Comparison of ENCODE assay signal across 21 cellular contexts in genomic region chr21:42685954-42686500, GRCh38. TPM values are rescaled to one million over a fixed set of nuclear protein-coding genes. Genes with fewer than 3 reads are reported as not detected.
DNase-seq lines count a peak whose midpoint lies in the region; ATAC-seq lines count a peak whose summit lies in the region.
"Had no signal": no experiment of that assay in that cellular context is flagged by ENCODE, and none has a peak within 500 bp of the region (broad histone marks: within the 10 kb centered on the region; RNA-seq: fewer than 3 reads in every experiment).

No MANE protein-coding gene starts in this region.

- peak overlapping the region; percentile 20 for H3K4me3 Mint-ChIP-seq in activated naive CD8-positive, alpha-beta T cell
- H3K4me3 Mint-ChIP-seq in activated naive CD8-positive, alpha-beta T cell treated with anti-CD3 and anti-CD28 coated beads, Interleukin-2, amount 50 U/mL, for 24 hours: no peak overlapping the region
- peak overlapping the region in 1 of 3 donors; percentile 84 for H3K4me3 Mint-ChIP-seq in T-cell
- peak overlapping the region; percentile 86 for H3K4me3 Mint-ChIP-seq in activated T-helper 17 cell treated with anti-CD3 and anti-CD28 coated beads, Interleukin-2, amount 50 U/mL, for 72 hours
- peak overlapping the region; percentile 67 for H3K4me3 Mint-ChIP-seq in stimulated activated effector memory CD8-positive, alpha-beta T cell treated with anti-CD3 and anti-CD28 coated beads, Interleukin-12 subunit alpha, Interleukin-12 subunit beta, amount 100 ng/mL, for 72 hours
- H3K4me3 Mint-ChIP-seq: HFFc6 had no signal

- POLR2A ChIA-PET in T-cell (lab: Charles Lee): no interaction called here

- peaks cover 2% of the 10 kb centered on the region for H3K36me3 Mint-ChIP-seq in activated naive CD8-positive, alpha-beta T cell
- peaks cover 2% of the 10 kb centered on the region for H3K36me3 Mint-ChIP-seq in activated naive CD8-positive, alpha-beta T cell treated with anti-CD3 and anti-CD28 coated beads, Interleukin-2, amount 50 U/mL, for 24 hours (ENCODE audit: low read depth)
- H3K36me3 Mint-ChIP-seq in T-cell: peaks cover 4% of the 10 kb centered on the region
- no peaks in the 10 kb centered on the region for H3K36me3 Mint-ChIP-seq in activated T-helper 17 cell treated with anti-CD3 and anti-CD28 coated beads, Interleukin-2, amount 50 U/mL, for 72 hours (ENCODE audit: low read depth)
- no peaks in the 10 kb centered on the region for H3K36me3 Mint-ChIP-seq in stimulated activated effector memory CD8-positive, alpha-beta T cell treated with anti-CD3 and anti-CD28 coated beads, Interleukin-12 subunit alpha, Interleukin-12 subunit beta, amount 100 ng/mL, for 72 hours

- no peak overlapping the region for H3K27ac Mint-ChIP-seq in activated naive CD8-positive, alpha-beta T cell
- no peak overlapping the region for H3K27ac Mint-ChIP-seq in activated naive CD8-positive, alpha-beta T cell treated with anti-CD3 and anti-CD28 coated beads, Interleukin-2, amount 50 U/mL, for 24 hours
- peak overlapping the region; percentile 27 to 92 for H3K27ac Mint-ChIP-seq in T-cell
- no peak overlapping the region for H3K27ac Mint-ChIP-seq in activated T-helper 17 cell treated with anti-CD3 and anti-CD28 coated beads, Interleukin-2, amount 50 U/mL, for 72 hours
- H3K27ac Mint-ChIP-seq in stimulated activated effector memory CD8-positive, alpha-beta T cell treated with anti-CD3 and anti-CD28 coated beads, Interleukin-12 subunit alpha, Interleukin-12 subunit beta, amount 100 ng/mL, for 72 hours: no peak overlapping the region
- H3K27ac Mint-ChIP-seq: HFFc6 had no signal

- CTCF ChIA-PET in T-cell (lab: Charles Lee): interaction anchor here in 1 of 2 donors (0.6 kb wide), 1 partner anchor 9 kb away, joined by 6 read pairs; no protein-coding TSS in a partner anchor

- ATAC-seq in activated naive CD8-positive, alpha-beta T cell treated with anti-CD3 and anti-CD28 coated beads, Interleukin-2, amount 50 U/mL, for 24 hours: no peak
- ATAC-seq in T-cell (replicated peaks in 1 of 4): no peak
- no peak for ATAC-seq in activated T-helper 17 cell treated with anti-CD3 and anti-CD28 coated beads, Interleukin-2, amount 50 U/mL, for 72 hours (replicated peaks)
- no peak for ATAC-seq in stimulated activated effector memory CD8-positive, alpha-beta T cell treated with anti-CD3 and anti-CD28 coated beads, Interleukin-12 subunit alpha, Interleukin-12 subunit beta, amount 100 ng/mL, for 72 hours
- no peak for ATAC-seq in HG02623 (IDR thresholded peaks at IDR 0.05; ENCODE audit: unreplicated experiment)

- H3K9me3 Mint-ChIP-seq in activated naive CD8-positive, alpha-beta T cell (ENCODE audit: low read depth): no peaks in the 10 kb centered on the region
- no peaks in the 10 kb centered on the region for H3K9me3 Mint-ChIP-seq in activated naive CD8-positive, alpha-beta T cell treated with anti-CD3 and anti-CD28 coated beads, Interleukin-2, amount 50 U/mL, for 24 hours
- no peaks in the 10 kb centered on the region for H3K9me3 Mint-ChIP-seq in T-cell
- H3K9me3 Mint-ChIP-seq in activated T-helper 17 cell treated with anti-CD3 and anti-CD28 coated beads, Interleukin-2, amount 50 U/mL, for 72 hours: no peaks in the 10 kb centered on the region
- no peaks in the 10 kb centered on the region for H3K9me3 Mint-ChIP-seq in stimulated activated effector memory CD8-positive, alpha-beta T cell treated with anti-CD3 and anti-CD28 coated beads, Interleukin-12 subunit alpha, Interleukin-12 subunit beta, amount 100 ng/mL, for 72 hours

- no peak for DNase-seq in activated naive CD8-positive, alpha-beta T cell treated with anti-CD3 and anti-CD28 coated beads, Interleukin-2, amount 50 U/mL, for 24 hours
- DNase-seq in T-cell (no peak), T1000 (lab: John Stamatoyannopoulos, UW) (no peak), iPS-NIHi11 (ENCODE audit: low spot score) (no peak)
- DNase-seq in stimulated activated effector memory CD8-positive, alpha-beta T cell treated with anti-CD3 and anti-CD28 coated beads, Interleukin-12 subunit alpha, Interleukin-12 subunit beta, amount 100 ng/mL, for 72 hours (ENCODE audit: low spot score in 2 of 2): no peak
- DNase-seq: ACHN, C1 segment of cervical spinal cord, GDM1, H7, HFFc6, KG1, NCI-H1694 treated with DMSO at 0.1 percent for 48 hours, NCI-H2107, NCI-H510A treated with DMSO at 0.1 percent for 48 hours, NCI-H82, OCI-M1, SHP77 treated with DMSO at 0.1 percent for 48 hours had no signal

- H3K27me3 Mint-ChIP-seq in activated naive CD8-positive, alpha-beta T cell: no peaks in the 10 kb centered on the region
- H3K27me3 Mint-ChIP-seq in activated naive CD8-positive, alpha-beta T cell treated with anti-CD3 and anti-CD28 coated beads, Interleukin-2, amount 50 U/mL, for 24 hours: no peaks in the 10 kb centered on the region
- H3K27me3 Mint-ChIP-seq in T-cell: no peaks in the 10 kb centered on the region
- no peaks in the 10 kb centered on the region for H3K27me3 Mint-ChIP-seq in activated T-helper 17 cell treated with anti-CD3 and anti-CD28 coated beads, Interleukin-2, amount 50 U/mL, for 72 hours

- peaks cover 45% of the 10 kb centered on the region for H3K4me1 Mint-ChIP-seq in activated naive CD8-positive, alpha-beta T cell (ENCODE audit: low read depth)
- H3K4me1 Mint-ChIP-seq in activated naive CD8-positive, alpha-beta T cell treated with anti-CD3 and anti-CD28 coated beads, Interleukin-2, amount 50 U/mL, for 24 hours: peaks cover 48% of the 10 kb centered on the region
- H3K4me1 Mint-ChIP-seq in T-cell: peaks cover 43 to 50% (median 49%) of the 10 kb centered on the region in 3 donors
- H3K4me1 Mint-ChIP-seq in activated T-helper 17 cell treated with anti-CD3 and anti-CD28 coated beads, Interleukin-2, amount 50 U/mL, for 72 hours: peaks cover 18% of the 10 kb centered on the region
- H3K4me1 Mint-ChIP-seq in stimulated activated effector memory CD8-positive, alpha-beta T cell treated with anti-CD3 and anti-CD28 coated beads, Interleukin-12 subunit alpha, Interleukin-12 subunit beta, amount 100 ng/mL, for 72 hours: peaks cover 38% of the 10 kb centered on the region

RNA-seq across cellular contexts. Expression of gene PDE9A, which starts 32.6 kb away (rescaled TPM):
- total RNA-seq in T-cell: 10 to 100 TPM; 11.5 to 18.3 (median 16.1) TPM
- 1 to 10 TPM in 1 of 2 donors, under 1 TPM in 1; 0.95 to 6.9 TPM for total RNA-seq in activated T-helper 17 cell treated with anti-CD3 and anti-CD28 coated beads, Interleukin-2, amount 50 U/mL, for 72 hours
- total RNA-seq: HFFc6, RPMI7951 had no signal

Comparison
In these comparisons a context has a peak if more than half of its experiments do, and no peak if none do; other contexts are left out.
1. H3K27ac Mint-ChIP-seq: peak in T-cell (2 of 2); none in activated naive CD8-positive, alpha-beta T cell (single experiment), activated naive CD8-positive, alpha-beta T cell treated with anti-CD3 and anti-CD28 coated beads, Interleukin-2, amount 50 U/mL, for 24 hours (single experiment), activated T-helper 17 cell treated with anti-CD3 and anti-CD28 coated beads, Interleukin-2, amount 50 U/mL, for 72 hours (single experiment) and stimulated activated effector memory CD8-positive, alpha-beta T cell treated with anti-CD3 and anti-CD28 coated beads, Interleukin-12 subunit alpha, Interleukin-12 subunit beta, amount 100 ng/mL, for 72 hours (single experiment).